In genomic region chr1:88276158-88276557, GRCh38 we compare ENCODE assay signal across 14 cellular contexts.
DNase-seq lines count a peak whose midpoint lies in the region; ATAC-seq, FAIRE-seq and TF ChIP-seq lines count a peak whose summit lies in the region.
"Had no signal": no experiment of that assay in that cellular context is flagged by ENCODE, and none has a peak within 500 bp of the region (broad histone marks: within the 10 kb centered on the region; RNA-seq: fewer than 3 reads in every experiment).

No MANE protein-coding gene starts in this region.

- intact Hi-C loops in tibial artery (cut with DNase I; ENCODE audit: low total_unique reads) = no loop called here

- no peak overlapping the region for H2BK12ac ChIP-seq in mesenchymal stem cell (ENCODE audit: low read length in 2 of 2)

- H2BK120ac ChIP-seq in mesenchymal stem cell (ENCODE audit: low read depth, low read length) = no peak overlapping the region

- H2AFZ ChIP-seq in mesenchymal stem cell (ENCODE audit: low read depth, low read length) = no peak overlapping the region

- H3K27me3 ChIP-seq in bronchial epithelial cell (ENCODE audit: control insufficient read depth, insufficient read depth, low read length) (no peaks in the 10 kb centered on the region), mesenchymal stem cell (ENCODE audit: control insufficient read depth in 1 of 2, insufficient read depth in 1 of 2, low read length in 2 of 2) (no peaks in the 10 kb centered on the region), tibial nerve (no peaks in the 10 kb centered on the region), tibial artery (no peaks in the 10 kb centered on the region)
- H3K27me3 ChIP-seq: BLaER1 treated with 17β-estradiol and CSF1 and Interleukin-3, amounts not matched to agents 10 nM and 100 nM; esophagus muscularis mucosa; SJSA1 had no signal

- H3K4ac ChIP-seq in mesenchymal stem cell (ENCODE audit: low read depth in 1 of 2, low read length in 2 of 2) = no peak overlapping the region

- H3K36me3 ChIP-seq in bronchial epithelial cell (ENCODE audit: control insufficient read depth, insufficient read depth, low read length) = no peaks in the 10 kb centered on the region
- no peaks in the 10 kb centered on the region for H3K36me3 ChIP-seq in mesenchymal stem cell (ENCODE audit: control insufficient read depth in 1 of 2, insufficient read depth in 2 of 2, low read depth in 1 of 2, low read length in 2 of 2)
- H3K36me3 ChIP-seq in tibial nerve = no peaks in the 10 kb centered on the region
- no peaks in the 10 kb centered on the region for H3K36me3 ChIP-seq in tibial artery
- H3K36me3 ChIP-seq: BLaER1 treated with 17β-estradiol and CSF1 and Interleukin-3, amounts not matched to agents 10 nM and 100 nM; esophagus muscularis mucosa; SJSA1 had no signal

- 77% methylated on average over 4 of the region's 4 CpGs for WGBS in mesenchymal stem cell
- WGBS in tibial nerve, 2 donors = 57 to 66% methylated on average over 4 of the region's 4 CpGs

- H3K14ac ChIP-seq in mesenchymal stem cell (ENCODE audit: low read length in 2 of 2) = no peak overlapping the region

- no peak for TF ChIP-seq CTCF in bronchial epithelial cell (IDR thresholded peaks at IDR 0.05; ENCODE audit: insufficient read depth, low read length, severe bottlenecking)
- TF ChIP-seq CTCF in tibial nerve (IDR thresholded peaks at IDR 0.05) = no peak
- TF ChIP-seq CTCF in tibial artery (IDR thresholded peaks at IDR 0.05) = no peak

- no peak overlapping the region for H3K23ac ChIP-seq in mesenchymal stem cell (ENCODE audit: low read length in 2 of 2)

- no peak overlapping the region for H3K4me2 ChIP-seq in mesenchymal stem cell (ENCODE audit: low read length, poor library complexity, severe bottlenecking)
- H3K4me2 ChIP-seq: BLaER1 treated with 17β-estradiol and CSF1 and Interleukin-3, amounts not matched to agents 10 nM and 100 nM had no signal

- no peak overlapping the region for H2BK15ac ChIP-seq in mesenchymal stem cell (ENCODE audit: low read depth, poor library complexity, severe bottlenecking)

- no peak overlapping the region for H2BK5ac ChIP-seq in mesenchymal stem cell (ENCODE audit: low read depth, low read length, poor library complexity, severe bottlenecking)

- H3K4me1 ChIP-seq in mesenchymal stem cell (ENCODE audit: control insufficient read depth, insufficient read depth, low read depth, low read length) (no peaks in the 10 kb centered on the region), tibial nerve (no peaks in the 10 kb centered on the region), tibial artery (no peaks in the 10 kb centered on the region)
- H3K4me1 ChIP-seq: BLaER1 treated with 17β-estradiol and CSF1 and Interleukin-3, amounts not matched to agents 10 nM and 100 nM; SJSA1 had no signal

- TF ChIP-seq POLR2A in tibial nerve (IDR thresholded peaks at IDR 0.05) = no peak

- H3K27ac ChIP-seq in mesenchymal stem cell (ENCODE audit: low read length, poor library complexity, severe bottlenecking) = no peak overlapping the region
- no peak overlapping the region for H3K27ac ChIP-seq in tibial nerve
- H3K27ac ChIP-seq in tibial artery = no peak overlapping the region
- H3K27ac ChIP-seq: BLaER1 treated with 17β-estradiol and CSF1 and Interleukin-3, amounts not matched to agents 10 nM and 100 nM; esophagus muscularis mucosa; SJSA1 had no signal

- no peak for FAIRE-seq in bronchial epithelial cell (lab: Jason Lieb, UNC)

- H3K79me1 ChIP-seq in mesenchymal stem cell (replicated peaks; ENCODE audit: low read length, poor library complexity, severe bottlenecking) = no peaks in the 10 kb centered on the region

- H3K9ac ChIP-seq in mesenchymal stem cell (ENCODE audit: low read length) = peak overlapping the region; percentile 11
- H3K9ac ChIP-seq: BLaER1 treated with 17β-estradiol and CSF1 and Interleukin-3, amounts not matched to agents 10 nM and 100 nM had no signal

- no peak overlapping the region for H4K91ac ChIP-seq in mesenchymal stem cell (ENCODE audit: low read length)

- H3K18ac ChIP-seq in mesenchymal stem cell (ENCODE audit: low read depth in 1 of 2, low read length in 2 of 2) = no peak overlapping the region

- no peak for TF ChIP-seq EP300 in tibial nerve (IDR thresholded peaks at IDR 0.05)

- no peak overlapping the region for H4K8ac ChIP-seq in mesenchymal stem cell (ENCODE audit: low read length)

- ATAC-seq in HG03432 (IDR thresholded peaks at IDR 0.05; ENCODE audit: unreplicated experiment) (peak; percentile 70), GM19463 (IDR thresholded peaks at IDR 0.05; ENCODE audit: unreplicated experiment) (no peak)

- DNase-seq in EL (peak; percentile 53), bronchial epithelial cell (ENCODE audit: low read depth) (peak; percentile 53), mesenchymal stem cell (no peak), GM19240 (ENCODE audit: insufficient read length, low spot score) (no peak), tibial nerve (ENCODE audit: low spot score in 2 of 2) (no peak), tibial artery (no peak)
- DNase-seq: activated naive CD4-positive, alpha-beta T cell; Karpas-422; NCI-H187 treated with DMSO at 0.1 percent for 48 hours had no signal

- no peak overlapping the region for H3K4me3 ChIP-seq in bronchial epithelial cell (ENCODE audit: low read depth, low read length)
- H3K4me3 ChIP-seq in mesenchymal stem cell (ENCODE audit: insufficient read depth in 1 of 2, low read depth in 1 of 2, low read length in 2 of 2) = peak overlapping the region in 1 of 2 experiments; percentile 2
- no peak overlapping the region for H3K4me3 ChIP-seq in tibial nerve
- no peak overlapping the region for H3K4me3 ChIP-seq in tibial artery
- H3K4me3 ChIP-seq: BLaER1 treated with 17β-estradiol and CSF1 and Interleukin-3, amounts not matched to agents 10 nM and 100 nM; esophagus muscularis mucosa; SJSA1 had no signal

- H2AK5ac ChIP-seq in mesenchymal stem cell (ENCODE audit: low read length, severe bottlenecking) = no peak overlapping the region

- no peaks in the 10 kb centered on the region for H3K9me3 ChIP-seq in mesenchymal stem cell (ENCODE audit: control insufficient read depth, low read length)
- H3K9me3 ChIP-seq in tibial nerve = no peaks in the 10 kb centered on the region
- H3K9me3 ChIP-seq in tibial artery = no peaks in the 10 kb centered on the region
- H3K9me3 ChIP-seq: esophagus muscularis mucosa, SJSA1 had no signal

Comparison
In these comparisons a context has a peak if more than half of its experiments do, and no peak if none do; other contexts are left out.
1. DNase-seq: peak in EL (single experiment) and bronchial epithelial cell (single experiment); none in mesenchymal stem cell (single experiment), GM19240 (single experiment), tibial nerve (0 of 2) and tibial artery (0 of 2).